In genomic region chr17:76689859-76690258, GRCh38 we compare ENCODE assay signal across 27 cellular contexts. TPM values are rescaled to one million over a fixed set of nuclear protein-coding genes. Genes with fewer than 3 reads are reported as not detected.
DNase-seq lines count a peak whose midpoint lies in the region; ATAC-seq and TF ChIP-seq lines count a peak whose summit lies in the region.
"Had no signal": no experiment of that assay in that cellular context is flagged by ENCODE, and none has a peak within 500 bp of the region (broad histone marks: within the 10 kb centered on the region; RNA-seq: fewer than 3 reads in every experiment).

No MANE protein-coding gene starts in this region.

- intact Hi-C loops in adrenal gland (cut with DNase I): no loop called here
- intact Hi-C loops in posterior vena cava (cut with DNase I): no loop called here
- intact Hi-C loops in upper lobe of right lung (cut with DNase I): no loop called here
- intact Hi-C loops in breast epithelium (cut with DNase I; ENCODE audit: low total_unique reads): loop anchor here (5.0 to 10.0 kb wide), 2 partner anchors 155 to 317 kb away; partner anchors contain the start of gene CYGB

- in situ Hi-C loops in GM13976 (cut with MboI; ENCODE audit: low sequenced_read_pairs, unreplicated experiment): no loop called here

- TF ChIP-seq CTCF in adrenal gland (IDR thresholded peaks at IDR 0.05) (no peak), choroid plexus epithelial cell (conservative IDR thresholded peaks at IDR 0.05; ENCODE audit: low read depth, low read length) (no peak), upper lobe of right lung (IDR thresholded peaks at IDR 0.05) (no peak), breast epithelium (IDR thresholded peaks at IDR 0.05) (no peak), GM13976 (IDR thresholded peaks at IDR 0.05; ENCODE audit: borderline replicate concordance, control extremely low read depth, extremely low read depth, insufficient read depth, missing control alignments) (no peak)

- H3K4me3 ChIP-seq in adrenal gland (no peak overlapping the region), choroid plexus epithelial cell (ENCODE audit: low read depth, low read length) (no peak overlapping the region), upper lobe of right lung (no peak overlapping the region), breast epithelium (no peak overlapping the region)

- H3K36me3 ChIP-seq in adrenal gland (replicated peaks in 1 of 2) (peaks cover 0 to 12% of the 10 kb centered on the region in 2 donors), upper lobe of right lung (no peaks in the 10 kb centered on the region), breast epithelium (no peaks in the 10 kb centered on the region)

- whole genome bisulfite sequencing in adrenal gland, 4 donors: 81 to 89% (median 86%) methylated on average over 11 of the region's 11 CpGs

- H3K4me1 ChIP-seq in adrenal gland (replicated peaks in 1 of 2) (peaks cover 26 to 68% of the 10 kb centered on the region in 2 donors), upper lobe of right lung (peaks cover 35% of the 10 kb centered on the region), breast epithelium (peaks cover 0 to 4% of the 10 kb centered on the region in 2 donors)

- H3K9me3 ChIP-seq in adrenal gland (replicated peaks in 1 of 3) (no peaks in the 10 kb centered on the region), upper lobe of right lung (no peaks in the 10 kb centered on the region), breast epithelium (no peaks in the 10 kb centered on the region)
- H3K9me3 ChIP-seq: thoracic aorta had no signal

- no peak for DNase-seq in adrenal gland
- DNase-seq in choroid plexus epithelial cell (ENCODE audit: low read depth): peak; percentile 67
- DNase-seq in posterior vena cava (ENCODE audit: low spot score): peak; percentile 26
- DNase-seq in upper lobe of right lung: no peak
- DNase-seq in breast epithelium (ENCODE audit: low spot score in 2 of 2): no peak
- no peak for DNase-seq in GM13976 (ENCODE audit: low spot score)
- DNase-seq: activated CD8-positive, alpha-beta memory T cell treated with anti-CD3 and anti-CD28 coated beads, Interleukin-2, amount 50 U/mL, for 48 hours; activated CD8-positive, alpha-beta T cell treated with anti-CD3 and anti-CD28 coated beads for 36 hours; activated naive CD4-positive, alpha-beta T cell treated with anti-CD3 and anti-CD28 coated beads, Interleukin-2, amount 10 ng/mL, durations not matched to agents 7 days and 5 days; amniotic stem cell; brain microvascular endothelial cell; Calu3; DMS79 treated with DMSO at 0.1 percent for 48 hours; GDM1; islet precursor cell; NCI-H1048; NCI-H446; NCI-H748 treated with DMSO at 0.1 percent for 48 hours; SHP77 treated with DMSO at 0.1 percent for 48 hours; stimulated activated naive B cell treated with anti-CD40 and anti-IgM and Interleukin-4, amounts not matched to agents 10 μg/mL and 1 μg/mL and 100 μg/mL, for 72 hours had no signal

- no peak for TF ChIP-seq POLR2A in adrenal gland (IDR thresholded peaks at IDR 0.05)
- no peak for TF ChIP-seq POLR2A in breast epithelium (IDR thresholded peaks at IDR 0.05)

- ATAC-seq in upper lobe of right lung (no peak), GM21423 (IDR thresholded peaks at IDR 0.05; ENCODE audit: unreplicated experiment) (no peak)
- ATAC-seq: activated CD8-positive, alpha-beta T cell treated with anti-CD3 and anti-CD28 coated beads for 36 hours; stimulated activated naive B cell treated with anti-CD40 and anti-IgM and Interleukin-4, amounts not matched to agents 10 μg/mL and 1 μg/mL and 100 μg/mL, for 72 hours had no signal

- no peaks in the 10 kb centered on the region for H3K27me3 ChIP-seq in adrenal gland
- no peaks in the 10 kb centered on the region for H3K27me3 ChIP-seq in upper lobe of right lung
- H3K27me3 ChIP-seq in breast epithelium: no peaks in the 10 kb centered on the region
- H3K27me3 ChIP-seq: brain microvascular endothelial cell had no signal

- H3K27ac ChIP-seq in adrenal gland: peak overlapping the region in 3 of 5 donors; percentile 89 to 95 (median 93)
- peak overlapping the region; percentile 79 for H3K27ac ChIP-seq in upper lobe of right lung
- no peak overlapping the region for H3K27ac ChIP-seq in breast epithelium

RNA-seq across cellular contexts. Expression of gene MXRA7, which starts 20.9 kb away (rescaled TPM):
- total RNA-seq in adrenal gland (100 to 1,000 TPM; 200 to 541 (median 356) TPM), posterior vena cava (100 to 1,000 TPM; 343 to 428 TPM), upper lobe of right lung (159 TPM), breast epithelium (100 to 1,000 TPM; 106 to 242 (median 113) TPM)
- 100 to 1,000 TPM in 2 of 3 donors, 10 to 100 TPM in 1; 81.5 to 573 (median 167) TPM for polyA plus RNA-seq in adrenal gland

RNA-seq across cellular contexts. Expression of gene JMJD6, which starts 36.5 kb away (rescaled TPM):
- 100 to 1,000 TPM in 1 of 8 donors, 10 to 100 TPM in 7; 23.5 to 105 (median 36.3) TPM for total RNA-seq in adrenal gland
- polyA plus RNA-seq in adrenal gland: 10 to 100 TPM; 53.7 to 66.9 (median 58.8) TPM
- 10 to 100 TPM; 32.1 to 43.0 TPM for total RNA-seq in posterior vena cava
- total RNA-seq in upper lobe of right lung: 29.6 TPM
- total RNA-seq in breast epithelium: 10 to 100 TPM; 13.1 to 34.1 (median 25.6) TPM

RNA-seq across cellular contexts. Expression of gene METTL23, which starts 36.8 kb away (rescaled TPM):
- total RNA-seq in adrenal gland (10 to 100 TPM; 24.6 to 91.5 (median 37.7) TPM), posterior vena cava (10 to 100 TPM; 23.3 to 25.6 TPM), upper lobe of right lung (31.6 TPM), breast epithelium (10 to 100 TPM; 25.6 to 47.7 (median 28.5) TPM)
- 10 to 100 TPM; 48.0 to 84.9 (median 54.5) TPM for polyA plus RNA-seq in adrenal gland

RNA-seq across cellular contexts. Expression of gene ST6GALNAC1, which starts 46.3 kb away (rescaled TPM):
- total RNA-seq in adrenal gland (under 1 TPM in 2 of 8 donors, not detected in 6; 0.25 to 0.76 TPM), posterior vena cava (1 to 10 TPM; 2.0 to 2.3 TPM), upper lobe of right lung (14.1 TPM), breast epithelium (1 to 10 TPM; 1.3 to 1.6 (median 1.3) TPM)
- polyA plus RNA-seq in adrenal gland: under 1 TPM in 2 of 3 donors, not detected in 1; 0.47 to 0.88 TPM
- total RNA-seq: activated CD8-positive, alpha-beta T cell treated with anti-CD3 and anti-CD28 coated beads for 36 hours; fibroblast of lung; glomerular endothelial cell; H1; myocyte; skeletal muscle tissue had no signal
- polyA plus RNA-seq: fibroblast of lung, H1 had no signal

RNA-seq across cellular contexts. Expression of gene SRSF2, which starts 47.3 kb away (rescaled TPM):
- total RNA-seq in adrenal gland (100 to 1,000 TPM; 115 to 242 (median 212) TPM), posterior vena cava (100 to 1,000 TPM; 120 to 133 TPM), upper lobe of right lung (145 TPM), breast epithelium (100 to 1,000 TPM; 143 to 247 (median 244) TPM)
- 100 to 1,000 TPM; 103 to 269 (median 151) TPM for polyA plus RNA-seq in adrenal gland

Comparison
In these comparisons a context has a peak if more than half of its experiments do, and no peak if none do; other contexts are left out.
1. DNase-seq: peak in choroid plexus epithelial cell (single experiment) and posterior vena cava (single experiment); none in adrenal gland (0 of 7), upper lobe of right lung (single experiment), breast epithelium (0 of 2) and GM13976 (single experiment).
2. H3K27ac ChIP-seq: peak in adrenal gland (3 of 5) and upper lobe of right lung (single experiment); none in breast epithelium (0 of 2).